ENCODE assay signal across 8 cellular contexts in the genomic region with DNA sequence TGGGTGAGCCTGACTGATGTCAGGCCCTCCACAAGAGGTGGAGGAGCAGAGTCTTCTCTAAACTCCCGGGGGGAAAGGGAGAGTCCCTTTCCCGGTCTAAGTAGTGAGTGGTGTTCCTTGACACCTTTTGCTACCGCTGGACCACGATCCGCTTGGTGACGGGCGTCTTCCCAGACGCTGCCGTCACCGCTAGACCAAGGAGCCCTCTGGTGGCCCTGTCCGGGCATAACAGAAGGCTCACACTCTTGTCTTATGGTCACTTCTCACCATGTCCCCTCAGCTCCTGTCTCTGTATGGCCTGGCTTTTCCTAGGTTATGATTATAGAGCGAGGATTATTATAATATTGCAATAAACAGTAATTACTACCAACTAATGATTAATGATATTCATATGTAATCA. TPM values are rescaled to one million over a fixed set of nuclear protein-coding genes. Genes with fewer than 3 reads are reported as not detected.
A peak's percentile ranks its signal among the peaks of the same experiment; 100 is the strongest.
DNase-seq lines count a peak whose midpoint lies in the region; ATAC-seq, FAIRE-seq and TF ChIP-seq lines count a peak whose summit lies in the region.
"Not testable (repeated sequence)": the region's sequence is repeated elsewhere in the genome, so short reads cannot be mapped to it uniquely, and the experiment has no call there.

No MANE protein-coding gene starts in this region.

- H3K4me3 Mint-ChIP-seq in CD14-positive monocyte, result not testable (repeated sequence)

- not testable (repeated sequence) for H4K20me1 ChIP-seq in IMR-90 (ENCODE audit: insufficient read depth, low read length); endothelial cell of umbilical vein (replicated peaks; ENCODE audit: control insufficient read depth, extremely low read depth, insufficient read depth, low read length)

- peak overlapping the region in 1 of 7 donors; percentile 43 for H3K27ac Mint-ChIP-seq in CD14-positive monocyte

- not testable (repeated sequence) for H3K9ac ChIP-seq in IMR-90 (ENCODE audit: low read depth, low read length); endothelial cell of umbilical vein (replicated peaks; ENCODE audit: extremely low read depth, insufficient read depth, low read length)

- H2BK15ac ChIP-seq in IMR-90 (ENCODE audit: low read depth, low read length), result not testable (repeated sequence)

- peaks cover 34 to 59% of the 10 kb centered on the region in 2 donors for H3K36me3 Mint-ChIP-seq in CD14-positive monocyte

- H3K4me1 ChIP-seq in IMR-90 (ENCODE audit: control insufficient read depth, insufficient read depth, low read length); endothelial cell of umbilical vein (ENCODE audit: control insufficient read depth, extremely low read depth, insufficient read depth, low read length): not testable (repeated sequence)

- H3K27ac ChIP-seq in IMR-90 (ENCODE audit: insufficient read depth, low read length); endothelial cell of umbilical vein (ENCODE audit: insufficient read depth, low read depth, low read length): not testable (repeated sequence)

- H3K9me1 ChIP-seq in IMR-90 (ENCODE audit: insufficient read depth, low read length); endothelial cell of umbilical vein (replicated peaks; ENCODE audit: control insufficient read depth, extremely low read depth, insufficient read depth, low read length): not testable (repeated sequence)

- not testable (repeated sequence) for H3K79me2 ChIP-seq in endothelial cell of umbilical vein (ENCODE audit: control insufficient read depth, insufficient read depth, low read length)

- not testable (repeated sequence) for BruUV-seq in IMR-90 (replicated peaks; lab: Mats Ljungman, UMichigan); endothelial cell of umbilical vein (replicated peaks; lab: Mats Ljungman, UMichigan)

- peak overlapping the region; percentile 69 for H3K4me2 ChIP-seq in IMR-90 (ENCODE audit: low read depth, low read length)
- not testable (repeated sequence) for H3K4me2 ChIP-seq in endothelial cell of umbilical vein (ENCODE audit: insufficient read depth, low read length)

- intact Hi-C loops in CD14-positive monocyte (cut with micrococcal nuclease), result loop anchor here (1.0 to 2.0 kb wide), 2 partner anchors 86 to 87 kb away; no protein-coding TSS in a partner anchor
- intact Hi-C loops in IMR-90 (cut with micrococcal nuclease), result loop anchor here (1.0 to 2.0 kb wide), 3 partner anchors 68 to 92 kb away; partner anchors contain the start of gene SPATA2L
- intact Hi-C loops in endothelial cell of umbilical vein (cut with micrococcal nuclease), result loop anchor here (1.0 to 2.0 kb wide), 2 partner anchors 68 to 87 kb away; no protein-coding TSS in a partner anchor
- intact Hi-C loops in posterior cingulate gyrus (cut with DNase I), result loop anchor here (1.0 to 5.0 kb wide), 2 partner anchors 41 to 87 kb away; no protein-coding TSS in a partner anchor

- not testable (repeated sequence) for H2BK20ac ChIP-seq in IMR-90 (ENCODE audit: low read depth, low read length)

- CTCF ChIA-PET in IMR-90 (lab: Yijun Ruan, JAX), result interaction anchor here (0.6 to 1.4 kb wide), 2 partner anchors 9 to 68 kb away, joined by 4 read pairs; no protein-coding TSS in a partner anchor
- CTCF ChIA-PET in endothelial cell of umbilical vein (lab: Charles Lee), result interaction anchor here (0.7 to 5.1 kb wide), 12 partner anchors 10 to 106 kb away, joined by 3 to 119 read pairs (median 6); partner anchors contain the start of genes CDK10 and SPATA2L

- not testable (repeated sequence) for H4K91ac ChIP-seq in IMR-90 (ENCODE audit: insufficient read depth, low read depth, low read length)

- H2BK120ac ChIP-seq in IMR-90 (ENCODE audit: low read depth, low read length), result not testable (repeated sequence)

- TF ChIP-seq POLR2A in IMR-90 (IDR thresholded peaks at IDR 0.05; ENCODE audit: low read depth, low read length); endothelial cell of umbilical vein (IDR thresholded peaks at IDR 0.05; ENCODE audit: low read depth, low read length): not testable (repeated sequence)

- not testable (repeated sequence) for H3K9me3 ChIP-seq in IMR-90 (ENCODE audit: control insufficient read depth, insufficient read depth, low read length); endothelial cell of umbilical vein (replicated peaks; ENCODE audit: control insufficient read depth, insufficient read depth, low read length)

- peak; percentile 51 for TF ChIP-seq RAD21 in IMR-90 (IDR thresholded peaks at IDR 0.05; ENCODE audit: low read length)

- H3K36me3 ChIP-seq in IMR-90 (ENCODE audit: control insufficient read depth, insufficient read depth, low read length) (peaks cover 21% of the 10 kb centered on the region), endothelial cell of umbilical vein (ENCODE audit: control insufficient read depth in 2 of 2, extremely low read depth in 1 of 2, insufficient read depth in 2 of 2, low read length in 2 of 2) (peaks cover 0 to 10% of the 10 kb centered on the region in 2 experiments)

- not testable (repeated sequence) for H2AK5ac ChIP-seq in IMR-90 (ENCODE audit: low read depth, low read length)

- not testable (repeated sequence) for H2AFZ ChIP-seq in IMR-90 (replicated peaks; ENCODE audit: low read length, poor library complexity); endothelial cell of umbilical vein (ENCODE audit: low read depth, low read length)

- dilution Hi-C loops in IMR-90 (cut with HindIII; ENCODE audit: low sequenced_read_pairs, unreplicated experiment); endothelial cell of umbilical vein (cut with MboI; ENCODE audit: extremely low pct_ligation_motif_present, low sequenced_read_pairs): not testable (repeated sequence)

- TF ChIP-seq CTCF in CD14-positive monocyte (IDR thresholded peaks at IDR 0.05) (peak; percentile 76), IMR-90 (conservative IDR thresholded peaks at IDR 0.05; ENCODE audit: low read depth, low read length) (peak; percentile 52), endothelial cell of umbilical vein (IDR thresholded peaks at IDR 0.05; ENCODE audit: extremely low read depth in 1 of 2, insufficient read depth in 1 of 2, low read depth in 1 of 2, low read length in 2 of 2) (peak; percentile 35 to 59)

- in situ Hi-C loops in IMR-90 (cut with MboI; ENCODE audit: low sequenced_read_pairs), result not testable (repeated sequence)

- not testable (repeated sequence) for H2BK5ac ChIP-seq in IMR-90 (ENCODE audit: low read depth, low read length, poor library complexity, severe bottlenecking)

- H4K8ac ChIP-seq in IMR-90 (ENCODE audit: low read depth in 2 of 2, low read length in 2 of 2), result not testable (repeated sequence)

- H3K9me3 Mint-ChIP-seq in CD14-positive monocyte, result not testable (repeated sequence)

- ATAC-seq in IMR-90 (ENCODE audit: low read depth), result not testable (repeated sequence)

- DNase-seq in CD14-positive monocyte (ENCODE audit: low spot score) (peak; percentile 52), endothelial cell of umbilical vein (ENCODE audit: low read depth, low spot score) (peak; percentile 29), kidney glomerular epithelial cell (lab: John Stamatoyannopoulos, UW) (peak; percentile 2), posterior cingulate gyrus (peak; percentile 34 to 97 (median 75))
- DNase-seq in IMR-90, result not testable (repeated sequence)
- DNase-seq in activated CD4-positive, CD25-positive, alpha-beta regulatory T cell (lab: John Stamatoyannopoulos, UW), result peak in 3 of 4 experiments; percentile 20 to 39 (median 36)
- DNase-seq in activated naive CD4-positive, alpha-beta T cell treated with Interleukin-2 at 50 U/mL for 16 hours, result peak; percentile 67
- DNase-seq in stimulated activated CD8-positive, alpha-beta memory T cell treated with anti-CD3 and anti-CD28 coated beads, Interleukin-4, amount 100 ng/mL, for 4 hours (ENCODE audit: low read depth in 2 of 2, low spot score in 1 of 2), result peak; percentile 14 to 33

- POLR2A ChIA-PET in IMR-90 (lab: Charles Lee; ENCODE audit: unreplicated experiment); endothelial cell of umbilical vein (lab: Charles Lee): not testable (repeated sequence)

- 50% methylated on average over 2 of the region's 12 CpGs; no CpG with 5 or more reads in 1 of the 2 experiments for WGBS in IMR-90 (ENCODE audit: extremely low coverage in 2 of 2, insufficient read length in 1 of 2), 2 experiments

- H3K79me1 ChIP-seq in IMR-90 (ENCODE audit: low read depth in 1 of 2, low read length in 2 of 2), result not testable (repeated sequence)

- peak; percentile 87 for FAIRE-seq in endothelial cell of umbilical vein (lab: Jason Lieb, UNC)

- H3K27me3 Mint-ChIP-seq in CD14-positive monocyte (ENCODE audit: low read depth in 3 of 3), result not testable (repeated sequence)

- H3K27me3 ChIP-seq in IMR-90 (ENCODE audit: control insufficient read depth, insufficient read depth, low read length); endothelial cell of umbilical vein (ENCODE audit: control insufficient read depth in 2 of 2, insufficient read depth in 2 of 2, low read length in 2 of 2): not testable (repeated sequence)

- not testable (repeated sequence) for H3K4ac ChIP-seq in IMR-90 (ENCODE audit: low read depth, low read length)

- not testable (repeated sequence) for H4K5ac ChIP-seq in IMR-90 (ENCODE audit: low read depth, low read length)

- not testable (repeated sequence) for H2AK9ac ChIP-seq in IMR-90 (replicated peaks; ENCODE audit: low read depth, low read length, poor library complexity)

- not testable (repeated sequence) for H3K18ac ChIP-seq in IMR-90 (ENCODE audit: low read depth, low read length)

- H3K23ac ChIP-seq in IMR-90 (ENCODE audit: low read depth, low read length), result not testable (repeated sequence)

- not testable (repeated sequence) for H3K56ac ChIP-seq in IMR-90 (ENCODE audit: extremely low read depth, insufficient read depth, low read length)

- not testable (repeated sequence) for H3K14ac ChIP-seq in IMR-90 (replicated peaks; ENCODE audit: low read depth, low read length)

- H3K4me1 Mint-ChIP-seq in CD14-positive monocyte, result not testable (repeated sequence)

- H3K4me3 ChIP-seq in IMR-90 (ENCODE audit: insufficient read depth, low read depth, low read length); endothelial cell of umbilical vein (replicated peaks in 1 of 3; ENCODE audit: insufficient read depth in 1 of 3, low read depth in 1 of 3, low read length in 3 of 3): not testable (repeated sequence)

RNA-seq across cellular contexts. Expression of gene FANCA, which starts 23.4 kb away (rescaled TPM):
- 10 to 100 TPM; 12.6 to 17.2 TPM for polyA plus RNA-seq in CD14-positive monocyte
- 13.3 and 13.9 TPM in 2 replicates for total RNA-seq in IMR-90 (2012; rRNA removed)
- polyA plus RNA-seq in IMR-90 (2012; rRNA removed), result 24.4 and 24.7 TPM in 2 replicates
- polyA plus RNA-seq in IMR-90 (2012; cell fraction: cytosol; rRNA removed), result 8.1 and 9.6 TPM in 2 replicates
- 87.4 and 134 TPM in 2 replicates for polyA plus RNA-seq in IMR-90 (2012; cell fraction: nucleus; rRNA removed; ENCODE audit: low replicate concordance)
- total RNA-seq in endothelial cell of umbilical vein, result 71.9 and 78.7 TPM in 2 replicates
- 33.3 and 34.4 TPM in 2 replicates for polyA plus RNA-seq in endothelial cell of umbilical vein
- polyA plus RNA-seq in endothelial cell of umbilical vein (2011; cell fraction: cytosol; rRNA removed), result 21.6 and 25.0 TPM in 2 replicates
- polyA plus RNA-seq in endothelial cell of umbilical vein (2011; cell fraction: nucleus; rRNA removed), result 220 and 271 TPM in 2 replicates
- polyA plus RNA-seq in endothelial cell of umbilical vein (2012), result 17.6 and 28.9 TPM in 2 replicates
- 64.2 and 73.5 TPM in 2 replicates for polyA minus RNA-seq in endothelial cell of umbilical vein
- 72.9 TPM for polyA minus RNA-seq in endothelial cell of umbilical vein (2011; cell fraction: cytosol; rRNA and poly(A)+ RNA removed)
- 86.6 and 114 TPM in 2 replicates for polyA minus RNA-seq in endothelial cell of umbilical vein (2011; cell fraction: nucleus; rRNA and poly(A)+ RNA removed)

RNA-seq across cellular contexts. Expression of gene SPIRE2, which starts 35.2 kb away (rescaled TPM):
- polyA plus RNA-seq in CD14-positive monocyte (under 1 TPM in 1 of 2 donors, not detected in 1; 0.09 TPM), IMR-90 (2012; rRNA removed) (1.6 and 1.9 TPM in 2 replicates), endothelial cell of umbilical vein (1.2 and 1.5 TPM in 2 replicates)
- total RNA-seq in IMR-90 (2012; rRNA removed) (0.56 and 0.72 TPM in 2 replicates), endothelial cell of umbilical vein (2.4 and 3.1 TPM in 2 replicates)
- 1.6 and 1.9 TPM in 2 replicates for polyA plus RNA-seq in IMR-90 (2012; cell fraction: cytosol; rRNA removed)
- 8.8 and 10.3 TPM in 2 replicates for polyA plus RNA-seq in IMR-90 (2012; cell fraction: nucleus; rRNA removed; ENCODE audit: low replicate concordance)
- 0.65 and 0.89 TPM in 2 replicates for polyA plus RNA-seq in endothelial cell of umbilical vein (2011; cell fraction: cytosol; rRNA removed)
- polyA plus RNA-seq in endothelial cell of umbilical vein (2011; cell fraction: nucleus; rRNA removed), result 3.6 and 4.0 TPM in 2 replicates
- polyA plus RNA-seq in endothelial cell of umbilical vein (2012), result 1.1 and 2.3 TPM in 2 replicates
- polyA minus RNA-seq in endothelial cell of umbilical vein, result 0.80 and 1.2 TPM in 2 replicates
- polyA minus RNA-seq in endothelial cell of umbilical vein (2011; cell fraction: cytosol; rRNA and poly(A)+ RNA removed), result 30.9 TPM
- 0.96 and 1.9 TPM in 2 replicates for polyA minus RNA-seq in endothelial cell of umbilical vein (2011; cell fraction: nucleus; rRNA and poly(A)+ RNA removed)
